Comparison of ENCODE assay signal across 8 cellular contexts in genomic region chr9:82031538-82032280, GRCh38. TPM values are rescaled to one million over a fixed set of nuclear protein-coding genes. Genes with fewer than 3 reads are reported as not detected.
DNase-seq lines count a peak whose midpoint lies in the region.

No MANE protein-coding gene starts in this region.

- no peaks in the 10 kb centered on the region for H3K9me3 Mint-ChIP-seq in activated naive CD4-positive, alpha-beta T cell treated with anti-CD3 and anti-CD28 coated beads, Interleukin-2, amount 10 ng/mL, durations not matched to agents 7 days and 5 days

- H3K27me3 Mint-ChIP-seq in activated naive CD4-positive, alpha-beta T cell treated with anti-CD3 and anti-CD28 coated beads, Interleukin-2, amount 10 ng/mL, durations not matched to agents 7 days and 5 days: no peaks in the 10 kb centered on the region

- H3K27ac Mint-ChIP-seq in activated naive CD4-positive, alpha-beta T cell treated with anti-CD3 and anti-CD28 coated beads, Interleukin-2, amount 10 ng/mL, durations not matched to agents 7 days and 5 days: no peak overlapping the region

- no peak overlapping the region for H3K4me3 Mint-ChIP-seq in activated naive CD4-positive, alpha-beta T cell treated with anti-CD3 and anti-CD28 coated beads, Interleukin-2, amount 10 ng/mL, durations not matched to agents 7 days and 5 days

- H3K4me1 Mint-ChIP-seq in activated naive CD4-positive, alpha-beta T cell treated with anti-CD3 and anti-CD28 coated beads, Interleukin-2, amount 10 ng/mL, durations not matched to agents 7 days and 5 days: no peaks in the 10 kb centered on the region

- in situ Hi-C loops in SK-MEL-5 (cut with HindIII; ENCODE audit: low pct_unique_long_range_greater_than_20kb, low sequenced_read_pairs): no loop called here

- CTCF ChIA-PET in activated naive CD4-positive, alpha-beta T cell treated with anti-CD3 and anti-CD28 coated beads, Interleukin-2, amount 10 ng/mL, durations not matched to agents 7 days and 5 days (lab: Charles Lee): no interaction called here

- DNase-seq in H4 (ENCODE audit: low spot score): peak; percentile 77
- DNase-seq in SK-MEL-5 (ENCODE audit: low read depth, low spot score): peak; percentile 28
- DNase-seq in glomerular visceral epithelial cell (ENCODE audit: extremely low spot score): peak; percentile 26
- DNase-seq in putamen (ENCODE audit: low spot score): peak; percentile 80
- no peak for DNase-seq in activated naive CD4-positive, alpha-beta T cell treated with anti-CD3 and anti-CD28 coated beads, Interleukin-2, amount 10 ng/mL, durations not matched to agents 7 days and 5 days
- no peak for DNase-seq in NCI-H1417 (lab: John Stamatoyannopoulos, UW)
- DNase-seq in NCI-H2227 (lab: John Stamatoyannopoulos, UW; ENCODE audit: unreplicated experiment): no peak
- DNase-seq in activated CD4-positive, alpha-beta T cell treated with anti-CD3 and anti-CD28 coated beads for 48 hours: no peak

- no peaks in the 10 kb centered on the region for H3K36me3 Mint-ChIP-seq in activated naive CD4-positive, alpha-beta T cell treated with anti-CD3 and anti-CD28 coated beads, Interleukin-2, amount 10 ng/mL, durations not matched to agents 7 days and 5 days

RNA-seq across cellular contexts. Expression of gene SPATA31D1, which starts 43.1 kb away (rescaled TPM):
- not detected in 2 replicates for total RNA-seq in H4 (2014; rRNA removed; shearing (Covaris generic))
- total RNA-seq in SK-MEL-5 (2014; rRNA removed; shearing (Covaris generic)): not detected in 2 replicates
- polyA plus RNA-seq in SK-MEL-5 (2015; cell fraction: cytosol; rRNA removed): not detected in 2 replicates
- not detected in 2 replicates for polyA plus RNA-seq in SK-MEL-5 (2015; cell fraction: nucleus; rRNA removed)

Comparison
In these comparisons a context has a peak if more than half of its experiments do, and no peak if none do; other contexts are left out.
1. DNase-seq: peak in H4 (single experiment), SK-MEL-5 (single experiment), glomerular visceral epithelial cell (single experiment) and putamen (single experiment); none in activated naive CD4-positive, alpha-beta T cell treated with anti-CD3 and anti-CD28 coated beads, Interleukin-2, amount 10 ng/mL, durations not matched to agents 7 days and 5 days (single experiment), NCI-H1417 (0 of 3), NCI-H2227 (single experiment) and activated CD4-positive, alpha-beta T cell treated with anti-CD3 and anti-CD28 coated beads for 48 hours (single experiment).